17 cellular contexts compared by ENCODE assay signal in the genomic region with DNA sequence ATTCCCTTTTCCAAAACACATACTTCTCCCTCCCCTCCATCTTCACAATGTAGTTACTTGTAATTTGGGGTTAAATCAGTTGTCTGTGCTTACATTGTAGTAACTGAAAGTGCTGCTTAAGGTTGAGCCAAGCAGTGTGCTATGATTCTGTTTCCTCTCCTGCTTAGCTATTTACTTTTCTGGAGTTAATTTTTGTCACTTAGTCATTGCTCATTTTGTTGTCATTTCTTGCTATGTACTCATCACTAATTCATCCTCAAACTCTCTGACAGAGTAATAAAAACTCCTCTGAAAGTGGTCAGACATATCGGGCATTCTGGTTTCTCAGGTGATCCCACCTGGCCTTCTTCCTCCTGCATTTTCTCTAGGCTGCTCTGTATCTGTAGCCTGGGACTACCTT.
"Had no signal": no experiment of that assay in that cellular context is flagged by ENCODE, and none has a peak within 500 bp of the region (broad histone marks: within the 10 kb centered on the region; RNA-seq: fewer than 3 reads in every experiment).

No MANE protein-coding gene starts in this region.

- H3K4me3 Mint-ChIP-seq: activated naive CD8-positive, alpha-beta T cell treated with anti-CD3 and anti-CD28 coated beads, Interleukin-2, amount 10 ng/mL, durations not matched to agents 7 days and 5 days; activated T-helper 1 cell treated with anti-CD3 and anti-CD28 coated beads, Interleukin-12 subunit alpha, Interleukin-12 subunit beta, Interleukin-2, Interleukin-4 antibody, amounts not matched to agents 30 ng/mL and 10 ng/mL and 1 ng/mL, durations not matched to agents 14 hours and 24 hours and 36 hours; effector memory CD8-positive, alpha-beta T cell; neural crest cell had no signal

- H3K9me3 ChIP-seq: breast epithelium, gastroesophageal sphincter, vagina had no signal

- H3K27me3 ChIP-seq: breast epithelium, stomach, vagina had no signal

- H3K9me3 Mint-ChIP-seq: activated T-helper 1 cell treated with anti-CD3 and anti-CD28 coated beads, Interleukin-12 subunit alpha, Interleukin-12 subunit beta, Interleukin-2, Interleukin-4 antibody, amounts not matched to agents 30 ng/mL and 10 ng/mL and 1 ng/mL, durations not matched to agents 14 hours and 24 hours and 36 hours; effector memory CD8-positive, alpha-beta T cell had no signal

- H3K27ac Mint-ChIP-seq: activated naive CD8-positive, alpha-beta T cell treated with anti-CD3 and anti-CD28 coated beads, Interleukin-2, amount 10 ng/mL, durations not matched to agents 7 days and 5 days; activated T-helper 1 cell treated with anti-CD3 and anti-CD28 coated beads, Interleukin-12 subunit alpha, Interleukin-12 subunit beta, Interleukin-2, Interleukin-4 antibody, amounts not matched to agents 30 ng/mL and 10 ng/mL and 1 ng/mL, durations not matched to agents 14 hours and 24 hours and 36 hours; effector memory CD8-positive, alpha-beta T cell had no signal

- H3K4me3 ChIP-seq: breast epithelium, gastroesophageal sphincter, psoas muscle, spleen, stomach, vagina had no signal

- H3K27ac ChIP-seq: epithelial cell of prostate, gastroesophageal sphincter, psoas muscle, vagina had no signal

- H3K4me1 Mint-ChIP-seq: neural crest cell had no signal

- H3K36me3 Mint-ChIP-seq: activated naive CD8-positive, alpha-beta T cell treated with anti-CD3 and anti-CD28 coated beads, Interleukin-2, amount 10 ng/mL, durations not matched to agents 7 days and 5 days had no signal

- DNase-seq: activated naive CD4-positive, alpha-beta T cell; activated naive CD8-positive, alpha-beta T cell treated with anti-CD3 and anti-CD28 coated beads, Interleukin-2, amount 10 ng/mL, durations not matched to agents 7 days and 5 days; aorta; cerebellar nuclear complex; dermis blood vessel endothelial cell; effector memory CD8-positive, alpha-beta T cell; islet precursor cell; psoas muscle; spleen; stomach had no signal

- H3K36me3 ChIP-seq: breast epithelium, gastroesophageal sphincter, spleen, stomach, vagina had no signal

- ATAC-seq: effector memory CD8-positive, alpha-beta T cell; gastroesophageal sphincter; psoas muscle; sciatic nerve had no signal

- H3K4me1 ChIP-seq: gastroesophageal sphincter, psoas muscle had no signal
